ENCODE assay signal across 1 cellular context in genomic region chr1:174110053-174110452, GRCh38.
TF ChIP-seq lines count a peak whose summit lies in the region.

No MANE protein-coding gene starts in this region.

TF ChIP-seq in GM12878, 131 proteins besides CTCF, POLR2A, EP300 and RAD21 (continued from another document):
- TF ChIP-seq ZBTB40 (IDR thresholded peaks at IDR 0.05; ENCODE audit: borderline replicate concordance) (no peak), HDGF (IDR thresholded peaks at IDR 0.05) (no peak), PKNOX1 (IDR thresholded peaks at IDR 0.05) (no peak), ZNF622 (IDR thresholded peaks at IDR 0.05) (no peak), SMARCA5 (IDR thresholded peaks at IDR 0.05) (no peak)
TF ChIP-seq in GM12878: peak in this region for 0.
